Comparison of ENCODE assay signal across 8 cellular contexts in the genomic region with DNA sequence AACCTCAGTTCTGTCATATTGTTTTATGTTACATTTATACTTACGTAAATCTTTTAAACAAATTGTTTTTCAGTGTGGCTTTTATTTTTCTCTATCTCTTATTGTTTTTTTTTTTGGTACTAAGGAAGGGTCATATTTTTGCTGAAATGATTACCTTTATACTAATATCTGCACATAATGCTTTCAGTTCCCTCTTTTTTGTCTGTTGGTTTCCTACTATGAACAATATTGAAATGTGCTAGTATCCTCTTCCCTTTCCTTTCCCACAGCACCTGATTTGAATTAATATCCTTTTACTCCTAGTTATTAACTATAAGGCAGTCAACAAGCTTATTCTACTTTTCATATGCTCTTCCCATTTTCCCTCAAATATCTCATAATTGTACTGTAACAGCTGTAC.
A peak's percentile ranks its signal among the peaks of the same experiment; 100 is the strongest.
DNase-seq lines count a peak whose midpoint lies in the region; ATAC-seq and TF ChIP-seq lines count a peak whose summit lies in the region.
"Not testable (repeated sequence)": the region's sequence is repeated elsewhere in the genome, so short reads cannot be mapped to it uniquely, and the experiment has no call there.

No MANE protein-coding gene starts in this region.

- peak overlapping the region; percentile 43 for H3K27ac ChIP-seq in DOHH2 (ENCODE audit: low read depth, low read length)

- H3K36me3 Mint-ChIP-seq in memory B cell = not testable (repeated sequence)

- peak overlapping the region; percentile 42 for H3K4me2 ChIP-seq in DOHH2 (ENCODE audit: low read length)

- not testable (repeated sequence) for DNase-seq in memory B cell (ENCODE audit: low spot score in 2 of 2)

- not testable (repeated sequence) for H3K9me3 ChIP-seq in DOHH2 (ENCODE audit: control insufficient read depth, insufficient read depth, low read length)

- H3K27me3 ChIP-seq in DOHH2 (ENCODE audit: control insufficient read depth, low read length) = not testable (repeated sequence)

- H3F3A ChIP-seq in DOHH2 (ENCODE audit: control insufficient read depth, insufficient read depth) = not testable (repeated sequence)

- ATAC-seq in GM18858 (IDR thresholded peaks at IDR 0.05; ENCODE audit: unreplicated experiment) (peak; percentile 64), GM19351 (IDR thresholded peaks at IDR 0.05; ENCODE audit: unreplicated experiment) (peak; percentile 75), GM21529 (IDR thresholded peaks at IDR 0.05; ENCODE audit: unreplicated experiment) (peak; percentile 59), HG02852 (IDR thresholded peaks at IDR 0.05; ENCODE audit: unreplicated experiment) (peak; percentile 51), HG03139 (IDR thresholded peaks at IDR 0.05; ENCODE audit: unreplicated experiment) (peak; percentile 45), HG03442 (IDR thresholded peaks at IDR 0.05; ENCODE audit: unreplicated experiment) (peak; percentile 57), memory B cell (ENCODE audit: low read depth) (peak; percentile 71)

- peaks cover 52% of the 10 kb centered on the region for H3K4me1 ChIP-seq in DOHH2 (ENCODE audit: control insufficient read depth, low read length)

- not testable (repeated sequence) for H4K20me1 ChIP-seq in DOHH2 (ENCODE audit: control insufficient read depth, insufficient read depth, low read depth, low read length)

- not testable (repeated sequence) for H3K9me3 Mint-ChIP-seq in memory B cell

- H3K27me3 Mint-ChIP-seq in memory B cell = not testable (repeated sequence)

- H3K36me3 ChIP-seq in DOHH2 (ENCODE audit: control insufficient read depth, low read length) = not testable (repeated sequence)

- not testable (repeated sequence) for H3K9me2 ChIP-seq in DOHH2 (replicated peaks; ENCODE audit: control insufficient read depth, low read length)

- not testable (repeated sequence) for H3K4me1 Mint-ChIP-seq in memory B cell

- not testable (repeated sequence) for H3K4me3 Mint-ChIP-seq in memory B cell

- H3K27ac Mint-ChIP-seq in memory B cell = not testable (repeated sequence)

- TF ChIP-seq CTCF in DOHH2 (IDR thresholded peaks at IDR 0.05; ENCODE audit: low read depth, low read length, poor library complexity, severe bottlenecking) = not testable (repeated sequence)

- H3K4me3 ChIP-seq in DOHH2 (ENCODE audit: low read length) = not testable (repeated sequence)

- H3K79me2 ChIP-seq in DOHH2 (ENCODE audit: control insufficient read depth, low read length) = not testable (repeated sequence)
